Comparison of ENCODE assay signal across 10 cellular contexts in genomic region chr11:131370090-131370751, GRCh38. TPM values are rescaled to one million over a fixed set of nuclear protein-coding genes. Genes with fewer than 3 reads are reported as not detected.
DNase-seq lines count a peak whose midpoint lies in the region; ATAC-seq, FAIRE-seq and TF ChIP-seq lines count a peak whose summit lies in the region.
"Had no signal": no experiment of that assay in that cellular context is flagged by ENCODE, and none has a peak within 500 bp of the region (broad histone marks: within the 10 kb centered on the region; RNA-seq: fewer than 3 reads in every experiment).

Gene NTM (plus strand): TSS chr11:131370615.

- H4K20me1 ChIP-seq in H1 (replicated peaks in 1 of 2; ENCODE audit: control insufficient read depth in 1 of 2, insufficient read depth in 2 of 2, low read length in 2 of 2): no peaks in the 10 kb centered on the region

- H2BK12ac ChIP-seq in H1 (ENCODE audit: low read depth, low read length): no peak within 1 kb of the TSS

- intact Hi-C loops in thyroid gland (cut with DNase I): no loop called here

- H3K14ac ChIP-seq in H1 (ENCODE audit: insufficient read length): no peak within 1 kb of the TSS

- TF ChIP-seq EP300 in H1 (IDR thresholded peaks at IDR 0.05; ENCODE audit: borderline replicate concordance in 1 of 2, low read depth in 2 of 2, low read length in 2 of 2): no peak

- no peaks in the 10 kb centered on the region for H3K23me2 ChIP-seq in H1 (ENCODE audit: low read depth, low read length)

- TF ChIP-seq CTCF in H1 (IDR thresholded peaks at IDR 0.05; ENCODE audit: control extremely low read depth in 1 of 3, insufficient read depth in 1 of 3, low read depth in 1 of 3, low read length in 3 of 3): no peak
- TF ChIP-seq CTCF in lung (IDR thresholded peaks at IDR 0.05; ENCODE audit: control extremely low read depth, extremely low read depth): no peak
- no peak for TF ChIP-seq CTCF in thyroid gland (IDR thresholded peaks at IDR 0.05)

- H2BK20ac ChIP-seq in H1 (ENCODE audit: low read length): no peak within 1 kb of the TSS

- ATAC-seq in lung (ENCODE audit: insufficient read depth, low FRiP score) (no peak), HG03520 (IDR thresholded peaks at IDR 0.05; ENCODE audit: unreplicated experiment) (no peak), HG02642 (IDR thresholded peaks at IDR 0.05; ENCODE audit: poor library complexity, unreplicated experiment) (no peak)

- no peaks in the 10 kb centered on the region for H3K36me3 ChIP-seq in H1 (ENCODE audit: control insufficient read depth in 2 of 4, insufficient read depth in 4 of 4, low read length in 3 of 4)
- H3K36me3 ChIP-seq in lung (ENCODE audit: control insufficient read depth in 2 of 2, insufficient read depth in 2 of 2, low read length in 2 of 2): no peaks in the 10 kb centered on the region
- H3K36me3 ChIP-seq in thyroid gland: no peaks in the 10 kb centered on the region

- no peak within 1 kb of the TSS for H3K18ac ChIP-seq in H1 (ENCODE audit: extremely low read depth, low read length)

- TF ChIP-seq RAD21 in H1 (IDR thresholded peaks at IDR 0.05 in 1 of 2, conservative IDR thresholded peaks at IDR 0.05 in 1 of 2; ENCODE audit: low read depth in 2 of 2, low read length in 2 of 2): no peak

- H4K8ac ChIP-seq in H1 (ENCODE audit: extremely low read depth, insufficient read depth, low read length): peak within 1 kb of the TSS; percentile 53; the same call in 1 of the 2 replicates

- no peak within 1 kb of the TSS for H2AFZ ChIP-seq in H1 (ENCODE audit: low read length)

- TF ChIP-seq POLR2A in H1 (IDR thresholded peaks at IDR 0.05; ENCODE audit: control extremely low read depth in 1 of 2, low read depth in 2 of 2, low read length in 2 of 2) (no peak), thyroid gland (IDR thresholded peaks at IDR 0.05) (no peak)

- H3K27ac ChIP-seq in H1 (ENCODE audit: low read depth, low read length) (no peak within 1 kb of the TSS), lung (ENCODE audit: low read depth in 1 of 2, low read length in 1 of 2) (no peak within 1 kb of the TSS), thyroid gland (no peak within 1 kb of the TSS)

- CTCF ChIA-PET in H1 (lab: Charles Lee; ENCODE audit: partially characterized antibody): interaction anchor here (0.7 to 2.0 kb wide), 5 partner anchors 9 to 123 kb away, joined by 3 to 8 read pairs (median 3); no protein-coding TSS in a partner anchor

- H3K27me3 ChIP-seq in H1 (replicated peaks in 1 of 4; ENCODE audit: control insufficient read depth in 3 of 4, extremely low read depth in 1 of 4, insufficient read depth in 3 of 4, low read length in 3 of 4): peaks cover 0 to 2% (median 0%) of the 10 kb centered on the region in 4 experiments; a peak in 1 of 7 replicates
- no peaks in the 10 kb centered on the region for H3K27me3 ChIP-seq in lung (ENCODE audit: control insufficient read depth, insufficient read depth)
- peaks cover 4% of the 10 kb centered on the region for H3K27me3 ChIP-seq in thyroid gland

- no peak within 1 kb of the TSS for H2BK120ac ChIP-seq in H1 (replicated peaks; ENCODE audit: low read depth, low read length)

- H2BK5ac ChIP-seq in H1 (ENCODE audit: low read depth, low read length): no peak within 1 kb of the TSS

- H3K56ac ChIP-seq in H1 (replicated peaks; ENCODE audit: insufficient read length, low read depth, low read length): no peak within 1 kb of the TSS

- no peak within 1 kb of the TSS for H2BK15ac ChIP-seq in H1 (ENCODE audit: low read length)

- no peak within 1 kb of the TSS for H4K5ac ChIP-seq in H1 (ENCODE audit: insufficient read length, low read depth, low read length)

- no peaks in the 10 kb centered on the region for H3K79me1 ChIP-seq in H1 (ENCODE audit: low read depth, low read length)

- no peak within 1 kb of the TSS for H3K23ac ChIP-seq in H1 (ENCODE audit: insufficient read length)

- no peak within 1 kb of the TSS for H3K4ac ChIP-seq in H1 (replicated peaks; ENCODE audit: insufficient read length, low read depth, low read length)

- H3K4me2 ChIP-seq in H1 (ENCODE audit: insufficient read depth in 1 of 2, low read depth in 2 of 2, low read length in 2 of 2): peak within 1 kb of the TSS; percentile 31 to 53; a peak in 2 of 4 replicates

- H4K91ac ChIP-seq in H1 (replicated peaks; ENCODE audit: insufficient read length, low read length): no peak within 1 kb of the TSS

- WGBS in H1 (ENCODE audit: extremely low coverage in 1 of 2, insufficient coverage in 1 of 2, insufficient read length in 1 of 2, insufficient replicate concordance in 2 of 2, low coverage in 1 of 2, low lambda C conversion rate in 2 of 2, missing lambda C conversion rate in 1 of 2), 2 experiments: 92% methylated on average over 7 of the region's 7 CpGs; no CpG with 5 or more reads in 1 of the 2 experiments
- 38 to 77% methylated on average over 7 of the region's 7 CpGs for WGBS in lung, 2 donors
- WGBS in thyroid gland, 2 donors: 3 to 12% methylated on average over 7 of the region's 7 CpGs

- no peak for FAIRE-seq in H1 (lab: Jason Lieb, UNC)

- H2AK5ac ChIP-seq in H1 (ENCODE audit: low read depth, low read length): no peak within 1 kb of the TSS

- H3K79me2 ChIP-seq in H1 (ENCODE audit: control insufficient read depth in 1 of 2, insufficient read depth in 2 of 2, low read length in 2 of 2): no peaks in the 10 kb centered on the region

- H3K9me3 ChIP-seq in H1 (ENCODE audit: insufficient read depth in 2 of 2, low read depth in 1 of 2, low read length in 1 of 2) (no peaks in the 10 kb centered on the region), lung (ENCODE audit: control insufficient read depth in 2 of 2, insufficient read depth in 1 of 2, low read length in 1 of 2) (peaks cover 0 to 10% of the 10 kb centered on the region in 2 donors), thyroid gland (no peaks in the 10 kb centered on the region)

- DNase-seq in NCI-H2227 treated with DMSO at 0.1 percent for 48 hours (lab: John Stamatoyannopoulos, UW): peak; percentile 44
- DNase-seq in H1 (ENCODE audit: low read depth in 1 of 2, low spot score in 2 of 2): no peak
- DNase-seq in lung (ENCODE audit: low spot score): peak; percentile 53
- peak; percentile 68 to 80 for DNase-seq in thyroid gland
- no peak for DNase-seq in stimulated activated CD4-positive, alpha-beta T cell treated with anti-CD3 and anti-CD28 coated beads, Interleukin-4, amount 100 ng/mL, for 1 hour
- no peak for DNase-seq in DMS 273 treated with DMSO at 0.1 percent for 48 hours (lab: John Stamatoyannopoulos, UW)
- DNase-seq: erythroblast, T-helper 9 cell had no signal

- POLR2A ChIA-PET in H1 (lab: Charles Lee; ENCODE audit: partially characterized antibody): interaction anchor here (1.0 to 1.5 kb wide), 2 partner anchors 19 to 27 kb away, joined by 3 read pairs; no protein-coding TSS in a partner anchor

- no peak within 1 kb of the TSS; a peak in 1 of 7 replicates for H3K9ac ChIP-seq in H1 (replicated peaks in 1 of 4; ENCODE audit: extremely low read depth in 1 of 4, low read depth in 3 of 4, low read length in 3 of 4)

- H3K4me3 ChIP-seq in H1 (ENCODE audit: extremely low read depth in 1 of 4, insufficient read depth in 2 of 4, low read depth in 3 of 4, low read length in 4 of 4) (no peak within 1 kb of the TSS), lung (no peak within 1 kb of the TSS), thyroid gland (replicated peaks in 1 of 3) (peak within 1 kb of the TSS in 2 of 3 donors; percentile 4 to 11)

- H3K4me1 ChIP-seq in H1 (replicated peaks in 1 of 4; ENCODE audit: control insufficient read depth in 3 of 4, insufficient read depth in 4 of 4, low read length in 3 of 4) (peaks cover 8 to 21% (median 19%) of the 10 kb centered on the region in 4 experiments), lung (ENCODE audit: control insufficient read depth in 2 of 2, insufficient read depth in 2 of 2, low read length in 2 of 2) (peaks cover 0 to 5% of the 10 kb centered on the region in 2 donors), thyroid gland (peaks cover 8 to 16% of the 10 kb centered on the region in 2 donors)

TF ChIP-seq in H1, 55 proteins besides CTCF, POLR2A, EP300 and RAD21:
- TF ChIP-seq CREB1 (IDR thresholded peaks at IDR 0.05): peak; percentile 26; the same call in 1 of the 2 replicates
- TF ChIP-seq TAF7 (optimal IDR thresholded peaks at IDR 0.05; ENCODE audit: borderline replicate concordance, low read depth, low read length): no peak

RNA-seq across cellular contexts. Expression of gene NTM, which starts in this region (rescaled TPM):
- 20.0 and 23.4 TPM in 2 replicates for total RNA-seq in H1 (2021; fragmentation: NEBNext Ultra II Directional; extraction: Animal tissue kit (Norgen Biotek cat#: 25700))
- polyA plus RNA-seq in H1 (2011; rRNA removed) (12.9 and 13.4 TPM in 2 replicates), lung (1 to 10 TPM in 1 of 2 donors, under 1 TPM in 1; 0.39 to 2.3 TPM)
- 9.5 TPM for polyA plus RNA-seq in H1 (2011; cell fraction: cytosol; rRNA removed)
- 41.7 TPM for polyA plus RNA-seq in H1 (2011; cell fraction: nucleus; rRNA removed)
- polyA plus RNA-seq in H1 (2012, experiment 1 of 2): 14.7 to 18.6 TPM (median 17.7 TPM) in 4 replicates
- polyA plus RNA-seq in H1 (2012, experiment 2 of 2): 6.2 TPM
- 26.4 TPM for polyA plus RNA-seq in H1 (2013, experiment 1 of 2)
- polyA plus RNA-seq in H1 (2013, experiment 2 of 2): 25.3 TPM
- 22.8 and 36.1 TPM in 2 replicates for polyA minus RNA-seq in H1 (2011; rRNA and poly(A)+ RNA removed)
- polyA minus RNA-seq in H1 (2011; cell fraction: cytosol; rRNA and poly(A)+ RNA removed): 13.4 TPM
- polyA minus RNA-seq in H1 (2011; cell fraction: nucleus; rRNA and poly(A)+ RNA removed): 64.2 TPM
- total RNA-seq in lung (10 to 100 TPM; 12.0 to 30.9 TPM), thyroid gland (1 to 10 TPM in 1 of 4 donors, under 1 TPM in 2, not detected in 1; 0.78 to 1.1 (median 0.88) TPM)

Comparison
In these comparisons a context has a peak if more than half of its experiments do, and no peak if none do; other contexts are left out.
1. RNA of gene NTM (total RNA-seq): 12.0 to 30.9 TPM in lung and 20.0 to 23.4 TPM in H1; 0.78 to 1.1 TPM in thyroid gland; every median in the first group is over 4 times any median in the second.
2. DNase-seq: peak in NCI-H2227 treated with DMSO at 0.1 percent for 48 hours (single experiment), lung (single experiment) and thyroid gland (2 of 2); none in H1 (0 of 2), stimulated activated CD4-positive, alpha-beta T cell treated with anti-CD3 and anti-CD28 coated beads, Interleukin-4, amount 100 ng/mL, for 1 hour (single experiment) and DMS 273 treated with DMSO at 0.1 percent for 48 hours (single experiment).
3. H3K4me3 ChIP-seq: peak in thyroid gland (2 of 3); none in H1 (0 of 4) and lung (single experiment).